Comparison of ENCODE assay signal across 28 cellular contexts in genomic region chr1:212379366-212379765, GRCh38.
"Had no signal": no experiment of that assay in that cellular context is flagged by ENCODE, and none has a peak within 500 bp of the region (broad histone marks: within the 10 kb centered on the region; RNA-seq: fewer than 3 reads in every experiment).

No MANE protein-coding gene starts in this region.

- H3K27me3 Mint-ChIP-seq: naive thymus-derived CD8-positive, alpha-beta T cell; natural killer cell treated with Interleukin-12 subunit alpha and Interleukin-12 subunit beta and Interleukin-15 and Interleukin-18, amount 100 ng/mL, for 72 hours; stimulated activated naive B cell treated with anti-CD40 and anti-IgM and Interleukin-4, amounts not matched to agents 10 μg/mL and 1 μg/mL and 100 μg/mL, for 72 hours; stimulated activated naive CD8-positive, alpha-beta T cell treated with anti-CD3 and anti-CD28 coated beads, Interleukin-15, Interleukin-2, amounts not matched to agents 100 ng/mL and 50 ng/mL, for 24 hours; type B pancreatic cell had no signal

- DNase-seq: naive thymus-derived CD8-positive, alpha-beta T cell; nephron progenitor cell; nucleus accumbens; pancreas; retina; right lobe of liver; sigmoid colon; small intestine; stimulated activated CD4-positive, alpha-beta T cell treated with anti-CD3 and anti-CD28 coated beads, Interleukin-15, amount 100 ng/mL, for 24 hours; stimulated activated CD4-positive, alpha-beta T cell treated with anti-CD3 and anti-CD28 coated beads, Interleukin-2, amount 100 ng/mL, for 24 hours; stimulated activated CD4-positive, alpha-beta T cell treated with anti-CD3 and anti-CD28 coated beads, Interleukin-2, amount 100 ng/mL, for 48 hours; stimulated activated CD4-positive, alpha-beta T cell treated with anti-CD3 and anti-CD28 coated beads, Interleukin-4, amount 100 ng/mL, for 24 hours; stimulated activated naive B cell treated with anti-CD40 and anti-IgM and Interleukin-4, amounts not matched to agents 10 μg/mL and 1 μg/mL and 100 μg/mL, for 72 hours; stimulated activated naive CD4-positive, alpha-beta T cell treated with Interleukin-2 at 50 U/mL for 16 hours; stomach; thyroid gland; upper lobe of right lung; uterus had no signal

- H3K27ac Mint-ChIP-seq: natural killer cell treated with Interleukin-12 subunit alpha and Interleukin-12 subunit beta and Interleukin-15 and Interleukin-18, amount 100 ng/mL, for 72 hours; nephron progenitor cell; stimulated activated effector memory CD8-positive, alpha-beta T cell treated with anti-CD3 and anti-CD28 coated beads, Interleukin-12 subunit alpha, Interleukin-12 subunit beta, amount 100 ng/mL, for 72 hours; stimulated activated naive B cell treated with anti-CD40 and anti-IgM and Interleukin-4, amounts not matched to agents 10 μg/mL and 1 μg/mL and 100 μg/mL, for 72 hours; stimulated activated naive CD8-positive, alpha-beta T cell treated with anti-CD3 and anti-CD28 coated beads, Interleukin-15, Interleukin-2, amounts not matched to agents 100 ng/mL and 50 ng/mL, for 24 hours; type B pancreatic cell had no signal

- H3K4me3 Mint-ChIP-seq: naive thymus-derived CD8-positive, alpha-beta T cell; natural killer cell treated with Interleukin-12 subunit alpha and Interleukin-12 subunit beta and Interleukin-15 and Interleukin-18, amount 100 ng/mL, for 72 hours; nephron progenitor cell; neural crest cell; stimulated activated effector memory CD8-positive, alpha-beta T cell treated with anti-CD3 and anti-CD28 coated beads, Interleukin-12 subunit alpha, Interleukin-12 subunit beta, amount 100 ng/mL, for 72 hours; stimulated activated naive B cell treated with anti-CD40 and anti-IgM and Interleukin-4, amounts not matched to agents 10 μg/mL and 1 μg/mL and 100 μg/mL, for 72 hours; stimulated activated naive CD8-positive, alpha-beta T cell treated with anti-CD3 and anti-CD28 coated beads, Interleukin-15, Interleukin-2, amounts not matched to agents 100 ng/mL and 50 ng/mL, for 24 hours; type B pancreatic cell had no signal

- H3K27me3 ChIP-seq: neutrophil, pancreas, right atrium auricular region, right lobe of liver, sigmoid colon, stomach, thyroid gland, tibial nerve, upper lobe of right lung, uterus had no signal

- H3K27ac ChIP-seq: neutrophil, pancreas, prostate gland, right atrium auricular region, right lobe of liver, sigmoid colon, stomach, thoracic aorta, thyroid gland, tibial nerve, upper lobe of right lung, uterus had no signal

- H3K4me3 ChIP-seq: pancreas, prostate gland, right atrium auricular region, right lobe of liver, sigmoid colon, stomach, thoracic aorta, thyroid gland, tibial nerve, upper lobe of right lung, uterus had no signal

- H3K4me1 ChIP-seq: pancreas, prostate gland, right atrium auricular region, right lobe of liver, sigmoid colon, stomach, thyroid gland, tibial nerve, upper lobe of right lung, uterus had no signal

- H3K9me3 ChIP-seq: neutrophil, pancreas, prostate gland, right atrium auricular region, right lobe of liver, sigmoid colon, stomach, thoracic aorta, thyroid gland, tibial nerve, upper lobe of right lung, uterus had no signal

- H3K36me3 ChIP-seq: prostate gland, thyroid gland, uterus had no signal

- H3K9me3 Mint-ChIP-seq: naive thymus-derived CD8-positive, alpha-beta T cell; natural killer cell treated with Interleukin-12 subunit alpha and Interleukin-12 subunit beta and Interleukin-15 and Interleukin-18, amount 100 ng/mL, for 72 hours; nephron progenitor cell; neural crest cell; stimulated activated effector memory CD8-positive, alpha-beta T cell treated with anti-CD3 and anti-CD28 coated beads, Interleukin-12 subunit alpha, Interleukin-12 subunit beta, amount 100 ng/mL, for 72 hours; stimulated activated naive B cell treated with anti-CD40 and anti-IgM and Interleukin-4, amounts not matched to agents 10 μg/mL and 1 μg/mL and 100 μg/mL, for 72 hours; stimulated activated naive CD8-positive, alpha-beta T cell treated with anti-CD3 and anti-CD28 coated beads, Interleukin-15, Interleukin-2, amounts not matched to agents 100 ng/mL and 50 ng/mL, for 24 hours; type B pancreatic cell had no signal

- H3K4me1 Mint-ChIP-seq: nephron progenitor cell, neural crest cell had no signal

- ATAC-seq: naive thymus-derived CD8-positive, alpha-beta T cell; natural killer cell treated with Interleukin-12 subunit alpha and Interleukin-12 subunit beta and Interleukin-15 and Interleukin-18, amount 100 ng/mL, for 72 hours; pancreas; right lobe of liver; stimulated activated effector memory CD8-positive, alpha-beta T cell treated with anti-CD3 and anti-CD28 coated beads, Interleukin-12 subunit alpha, Interleukin-12 subunit beta, amount 100 ng/mL, for 72 hours; stimulated activated naive B cell treated with anti-CD40 and anti-IgM and Interleukin-4, amounts not matched to agents 10 μg/mL and 1 μg/mL and 100 μg/mL, for 72 hours; upper lobe of right lung had no signal
